In the genomic region with DNA sequence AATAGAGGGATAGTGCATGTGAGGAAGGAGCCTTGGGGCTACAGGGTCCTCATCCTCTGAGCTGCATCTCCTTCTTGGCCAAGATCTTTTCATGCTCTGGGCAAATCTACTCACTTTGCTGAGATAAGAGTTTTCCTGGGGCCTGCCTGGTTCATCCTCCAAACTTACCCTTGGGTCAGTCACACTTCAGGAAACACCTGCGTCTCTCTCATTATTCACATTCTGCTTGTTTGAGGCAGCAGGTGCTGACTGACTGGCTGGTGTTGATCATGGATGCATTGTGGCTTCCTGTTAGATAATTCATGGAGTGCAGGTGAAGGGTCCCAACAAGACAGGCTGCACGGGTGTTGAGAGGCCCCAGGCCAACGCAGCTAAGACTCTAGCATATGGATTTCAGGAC, we compare ENCODE assay signal across 24 cellular contexts.
"Had no signal": no experiment of that assay in that cellular context is flagged by ENCODE, and none has a peak within 500 bp of the region (broad histone marks: within the 10 kb centered on the region; RNA-seq: fewer than 3 reads in every experiment).

No MANE protein-coding gene starts in this region.

- ATAC-seq: activated CD8-positive, alpha-beta memory T cell treated with anti-CD3 and anti-CD28 coated beads, Interleukin-2, amount 10 ng/mL, durations not matched to agents 7 days and 5 days; gastroesophageal sphincter; naive thymus-derived CD8-positive, alpha-beta T cell; stimulated activated memory B cell treated with anti-CD40 and anti-IgM and Interleukin-4, amounts not matched to agents 10 μg/mL and 1 μg/mL and 100 μg/mL, for 72 hours had no signal

- DNase-seq: activated CD4-positive, alpha-beta memory T cell treated with anti-CD3 and anti-CD28 coated beads for 36 hours; activated CD4-positive, alpha-beta T cell treated with anti-CD3 and anti-CD28 coated beads for 48 hours; activated CD4-positive, CD25-positive, alpha-beta regulatory T cell; activated CD8-positive, alpha-beta memory T cell treated with anti-CD3 and anti-CD28 coated beads, Interleukin-2, amount 10 ng/mL, durations not matched to agents 7 days and 5 days; activated effector memory CD4-positive, alpha-beta T cell treated with anti-CD3 and anti-CD28 coated beads, Interleukin-2, amount 50 U/mL, for 16 hours; activated naive CD4-positive, alpha-beta T cell treated with anti-CD3 and anti-CD28 coated beads, Interleukin-2, amount 10 ng/mL, durations not matched to agents 7 days and 5 days; activated T-cell treated with anti-CD3 and anti-CD28 coated beads for 4 hours; cerebellar nuclear complex; endodermal cell; head of caudate nucleus; hypothalamus; left ventricle myocardium inferior; mammary epithelial cell; naive thymus-derived CD8-positive, alpha-beta T cell; sigmoid colon; stimulated activated CD4-positive, alpha-beta T cell treated with anti-CD3 and anti-CD28 coated beads, Interleukin-15, amount 100 ng/mL, for 24 hours; stomach had no signal

- H3K9me3 ChIP-seq: gastroesophageal sphincter, sigmoid colon, suprapubic skin had no signal

- H3K36me3 ChIP-seq: gastroesophageal sphincter, left ventricle myocardium inferior, neural progenitor cell, sigmoid colon, stomach, suprapubic skin, tibial nerve had no signal

- H3K27ac ChIP-seq: coronary artery, gastroesophageal sphincter, left ventricle myocardium inferior, neural progenitor cell, sigmoid colon, stomach, suprapubic skin, tibial nerve had no signal

- H3K9ac ChIP-seq: neural progenitor cell had no signal

- H2AFZ ChIP-seq: neural progenitor cell had no signal

- H3K4me3 ChIP-seq: coronary artery, gastroesophageal sphincter, left ventricle myocardium inferior, neural progenitor cell, sigmoid colon, smooth muscle cell, stomach, suprapubic skin, tibial nerve had no signal

- H3K4me1 ChIP-seq: gastroesophageal sphincter, left ventricle myocardium inferior, neural progenitor cell, sigmoid colon, stomach, suprapubic skin had no signal

- H3K4me2 ChIP-seq: neural progenitor cell, smooth muscle cell had no signal

- H3K27me3 ChIP-seq: gastroesophageal sphincter, neural progenitor cell, sigmoid colon, stomach, suprapubic skin, tibial nerve had no signal
